In genomic region chr1:166814611-166815010, GRCh38 we compare ENCODE assay signal across 19 cellular contexts. TPM values are rescaled to one million over a fixed set of nuclear protein-coding genes. Genes with fewer than 3 reads are reported as not detected.
DNase-seq lines count a peak whose midpoint lies in the region; ATAC-seq and TF ChIP-seq lines count a peak whose summit lies in the region.
"Had no signal": no experiment of that assay in that cellular context is flagged by ENCODE, and none has a peak within 500 bp of the region (broad histone marks: within the 10 kb centered on the region; RNA-seq: fewer than 3 reads in every experiment).

No MANE protein-coding gene starts in this region.

- peaks cover 0 to 5% of the 10 kb centered on the region in 2 donors for H3K9me3 Mint-ChIP-seq in activated T-cell treated with anti-CD3 and anti-CD28 coated beads, Interleukin-2, amount 50 U/mL, for 72 hours
- H3K9me3 Mint-ChIP-seq: central memory CD8-positive, alpha-beta T cell had no signal

- no peak overlapping the region for H3K4me3 ChIP-seq in BJ (ENCODE audit: low read depth, low read length)
- no peak overlapping the region for H3K4me3 ChIP-seq in fibroblast of the aortic adventitia (ENCODE audit: low read depth, low read length)
- H3K4me3 ChIP-seq: BLaER1, sigmoid colon, uterus had no signal

- H3K36me3 ChIP-seq in BJ (ENCODE audit: control insufficient read depth, insufficient read depth, low read length): no peaks in the 10 kb centered on the region
- H3K36me3 ChIP-seq: BLaER1, sigmoid colon, uterus had no signal

- TF ChIP-seq CTCF in BJ (IDR thresholded peaks at IDR 0.05; ENCODE audit: insufficient read depth, low read depth, low read length): no peak
- TF ChIP-seq CTCF in fibroblast of the aortic adventitia (IDR thresholded peaks at IDR 0.05; ENCODE audit: insufficient read depth, low read length): no peak

- peaks cover 14% of the 10 kb centered on the region for H3K27me3 Mint-ChIP-seq in activated T-cell treated with anti-CD3 and anti-CD28 coated beads, Interleukin-2, amount 50 U/mL, for 72 hours (ENCODE audit: low read depth)

- H3K27ac Mint-ChIP-seq in activated T-cell treated with anti-CD3 and anti-CD28 coated beads, Interleukin-2, amount 50 U/mL, for 72 hours: no peak overlapping the region
- H3K27ac Mint-ChIP-seq: activated B cell treated with CpG ODN at 0.5 μM for 24 hours; stimulated activated naive CD8-positive, alpha-beta T cell treated with anti-CD3 and anti-CD28 coated beads, Interleukin-15, amount 100 ng/mL, for 72 hours had no signal

- no peaks in the 10 kb centered on the region for H3K4me1 Mint-ChIP-seq in activated T-cell treated with anti-CD3 and anti-CD28 coated beads, Interleukin-2, amount 50 U/mL, for 72 hours (ENCODE audit: low read depth)
- H3K4me1 Mint-ChIP-seq: activated B cell treated with CpG ODN at 0.5 μM for 24 hours; central memory CD8-positive, alpha-beta T cell; stimulated activated naive CD8-positive, alpha-beta T cell treated with anti-CD3 and anti-CD28 coated beads, Interleukin-15, amount 100 ng/mL, for 72 hours had no signal

- no peak for TF ChIP-seq RAD21 in Ishikawa (IDR thresholded peaks at IDR 0.05; ENCODE audit: low read depth)

- POLR2A ChIA-PET in BJ (lab: Charles Lee): no interaction called here

- peak; percentile 3 for DNase-seq in BJ (ENCODE audit: low read depth)
- peak; percentile 41 for DNase-seq in fibroblast of the aortic adventitia (ENCODE audit: low read depth)
- peak; percentile 66 for DNase-seq in renal cortical epithelial cell (ENCODE audit: low read depth)
- no peak for DNase-seq in foreskin melanocyte
- DNase-seq in T1000 (lab: John Stamatoyannopoulos, UW): no peak
- DNase-seq in activated T-cell treated with anti-CD3 and anti-CD28 coated beads, Interleukin-2, amount 50 U/mL, for 72 hours: no peak
- DNase-seq: activated B cell treated with CpG ODN at 0.5 μM for 24 hours; activated CD8-positive, alpha-beta memory T cell treated with anti-CD3 and anti-CD28 coated beads for 24 hours; effector memory CD4-positive, alpha-beta T cell; hypothalamus; Kasumi-1; sigmoid colon; stimulated activated CD4-positive, alpha-beta T cell treated with anti-CD3 and anti-CD28 coated beads, Interleukin-1b, Interleukin-23, amount 100 ng/mL, for 48 hours; stimulated activated naive CD8-positive, alpha-beta T cell treated with anti-CD3 and anti-CD28 coated beads, Interleukin-15, amount 100 ng/mL, for 72 hours; uterus had no signal

- H3K4me3 Mint-ChIP-seq in activated T-cell treated with anti-CD3 and anti-CD28 coated beads, Interleukin-2, amount 50 U/mL, for 72 hours: no peak overlapping the region
- H3K4me3 Mint-ChIP-seq: activated B cell treated with CpG ODN at 0.5 μM for 24 hours; central memory CD8-positive, alpha-beta T cell; stimulated activated naive CD8-positive, alpha-beta T cell treated with anti-CD3 and anti-CD28 coated beads, Interleukin-15, amount 100 ng/mL, for 72 hours had no signal

- CTCF ChIA-PET in BJ (lab: Yijun Ruan, JAX): interaction anchor here (0.9 to 1.4 kb wide), 3 partner anchors 8 to 336 kb away, joined by 3 read pairs; no protein-coding TSS in a partner anchor

- TF ChIP-seq EP300 in Ishikawa (IDR thresholded peaks at IDR 0.05; ENCODE audit: borderline replicate concordance): no peak

- no peaks in the 10 kb centered on the region for H3K27me3 ChIP-seq in BJ (ENCODE audit: control insufficient read depth, insufficient read depth, low read length)
- H3K27me3 ChIP-seq: BLaER1, sigmoid colon, uterus had no signal

- ATAC-seq in HG02870 (IDR thresholded peaks at IDR 0.05; ENCODE audit: unreplicated experiment): no peak
- no peak for ATAC-seq in activated T-cell treated with anti-CD3 and anti-CD28 coated beads, Interleukin-2, amount 50 U/mL, for 72 hours (replicated peaks in 1 of 2)
- ATAC-seq: stimulated activated naive CD8-positive, alpha-beta T cell treated with anti-CD3 and anti-CD28 coated beads, Interleukin-15, amount 100 ng/mL, for 72 hours had no signal

- H3K36me3 Mint-ChIP-seq in activated T-cell treated with anti-CD3 and anti-CD28 coated beads, Interleukin-2, amount 50 U/mL, for 72 hours (ENCODE audit: insufficient read depth in 2 of 2): no peaks in the 10 kb centered on the region

TF ChIP-seq in Ishikawa, 13 proteins besides CTCF, POLR2A, EP300 and RAD21:
- TF ChIP-seq TCF12 (IDR thresholded peaks at IDR 0.05; ENCODE audit: low read depth) (no peak), TEAD4 (IDR thresholded peaks at IDR 0.05) (0 out of 2 replicates have a peak, but pooled peaks have one; percentile 27), REST (IDR thresholded peaks at IDR 0.05; ENCODE audit: low read depth) (no peak), EGR1 (IDR thresholded peaks at IDR 0.05) (no peak)

RNA-seq across cellular contexts. Expression of gene POGK, which starts 24.7 kb away (rescaled TPM):
- polyA plus RNA-seq in BJ (2011; rRNA removed): 13.7 and 16.3 TPM in 2 replicates
- 14.3 and 16.6 TPM in 2 replicates for polyA minus RNA-seq in BJ (2011; rRNA and poly(A)+ RNA removed)
- total RNA-seq in fibroblast of the aortic adventitia (ENCODE audit: low replicate concordance) (18.5 and 28.8 TPM in 2 replicates), renal cortical epithelial cell (33.2 and 33.9 TPM in 2 replicates)
- 10 to 100 TPM; 50.6 to 51.7 TPM for total RNA-seq in activated T-cell treated with anti-CD3 and anti-CD28 coated beads, Interleukin-2, amount 50 U/mL, for 72 hours

Comparison
In these comparisons a context has a peak if more than half of its experiments do, and no peak if none do; other contexts are left out.
1. DNase-seq: peak in BJ (single experiment), fibroblast of the aortic adventitia (single experiment) and renal cortical epithelial cell (single experiment); none in foreskin melanocyte (single experiment), T1000 (single experiment) and activated T-cell treated with anti-CD3 and anti-CD28 coated beads, Interleukin-2, amount 50 U/mL, for 72 hours (0 of 2).